22 cellular contexts compared by ENCODE assay signal in genomic region chr2:164569334-164569733, GRCh38. TPM values are rescaled to one million over a fixed set of nuclear protein-coding genes. Genes with fewer than 3 reads are reported as not detected.
A peak's percentile ranks its signal among the peaks of the same experiment; 100 is the strongest.
DNase-seq lines count a peak whose midpoint lies in the region; ATAC-seq and TF ChIP-seq lines count a peak whose summit lies in the region.
"Had no signal": no experiment of that assay in that cellular context is flagged by ENCODE, and none has a peak within 500 bp of the region (broad histone marks: within the 10 kb centered on the region; RNA-seq: fewer than 3 reads in every experiment).

No MANE protein-coding gene starts in this region.

- H3K9me3 ChIP-seq in Loucy (ENCODE audit: insufficient read depth, low read depth, low read length) (no peaks in the 10 kb centered on the region), sigmoid colon (no peaks in the 10 kb centered on the region)
- H3K9me3 ChIP-seq: BLaER1 treated with 17β-estradiol and CSF1 and Interleukin-3, amounts not matched to agents 10 nM and 100 nM; HAP-1; MG63 had no signal

- 66 to 83% methylated on average over 3 of the region's 3 CpGs for WGBS in sigmoid colon, 2 donors

- no peak for TF ChIP-seq POLR2A in sigmoid colon (IDR thresholded peaks at IDR 0.05)

- H2AFZ ChIP-seq in Loucy (ENCODE audit: low read length): 0 out of 2 replicates have a peak overlapping the region, but pooled peaks have one; percentile 33
- H2AFZ ChIP-seq: GM23248 had no signal

- DNase-seq in WTC11 (ENCODE audit: low spot score): no peak
- peak; percentile 39 for DNase-seq in kidney tubule cell (ENCODE audit: low spot score)
- no peak for DNase-seq in sigmoid colon
- DNase-seq in foreskin keratinocyte: no peak
- DNase-seq in GDM1 (lab: John Stamatoyannopoulos, UW): no peak
- DNase-seq: CD8-positive, alpha-beta memory T cell; DND-41; GM23248; IMR-90; MG63; NCI-H1048; NCI-H1436; NCI-H1930; NCI-H2171; NCI-H526 treated with DMSO at 0.1 percent for 48 hours; NK-92 treated with Interleukin-12 subunit alpha and Interleukin-12 subunit beta, amount 100 ng/mL, for 24 hours had no signal

- no peaks in the 10 kb centered on the region for H4K20me1 ChIP-seq in Loucy (ENCODE audit: insufficient read depth, low read length, poor library complexity, severe bottlenecking)
- H4K20me1 ChIP-seq: BLaER1 treated with 17β-estradiol and CSF1 and Interleukin-3, amounts not matched to agents 10 nM and 100 nM had no signal

- no peak overlapping the region for H3K4me3 Mint-ChIP-seq in WTC11
- H3K4me3 Mint-ChIP-seq: CD8-positive, alpha-beta memory T cell had no signal

- no peaks in the 10 kb centered on the region for H3F3A ChIP-seq in Loucy (ENCODE audit: low read depth)

- intact Hi-C loops in sigmoid colon (cut with DNase I): loop anchor here (10.0 kb wide), 1 partner anchor 275 kb away; the partner anchor contains the start of gene COBLL1

- no peaks in the 10 kb centered on the region for H3K36me3 Mint-ChIP-seq in WTC11
- H3K36me3 Mint-ChIP-seq: CD8-positive, alpha-beta memory T cell had no signal

- TF ChIP-seq EP300 in sigmoid colon (IDR thresholded peaks at IDR 0.05): no peak

- no peaks in the 10 kb centered on the region for H3K9me2 ChIP-seq in Loucy (replicated peaks; ENCODE audit: low read depth, low read length)

- H3K36me3 ChIP-seq in Loucy (ENCODE audit: insufficient read depth, low read length): no peaks in the 10 kb centered on the region
- H3K36me3 ChIP-seq in sigmoid colon: no peaks in the 10 kb centered on the region
- H3K36me3 ChIP-seq: BLaER1 treated with 17β-estradiol and CSF1 and Interleukin-3, amounts not matched to agents 10 nM and 100 nM; HAP-1; MG63 had no signal

- peak overlapping the region; percentile 41 for H3K27ac Mint-ChIP-seq in WTC11
- H3K27ac Mint-ChIP-seq: CD8-positive, alpha-beta memory T cell had no signal

- H3K27me3 ChIP-seq in Loucy (ENCODE audit: insufficient read depth, low read length, poor library complexity, severe bottlenecking) (no peaks in the 10 kb centered on the region), sigmoid colon (no peaks in the 10 kb centered on the region), foreskin keratinocyte (no peaks in the 10 kb centered on the region)
- H3K27me3 ChIP-seq: BLaER1 treated with 17β-estradiol and CSF1 and Interleukin-3, amounts not matched to agents 10 nM and 100 nM; MG63 had no signal

- no peak for TF ChIP-seq CTCF in Loucy (conservative IDR thresholded peaks at IDR 0.05; ENCODE audit: low read length)
- no peak for TF ChIP-seq CTCF in WTC11 (IDR thresholded peaks at IDR 0.05)
- no peak for TF ChIP-seq CTCF in sigmoid colon (IDR thresholded peaks at IDR 0.05)
- TF ChIP-seq CTCF in foreskin keratinocyte (conservative IDR thresholded peaks at IDR 0.05): no peak

- peak overlapping the region in 3 of 4 donors; percentile 23 to 70 (median 48) for H3K27ac ChIP-seq in sigmoid colon
- H3K27ac ChIP-seq in foreskin keratinocyte: no peak overlapping the region
- H3K27ac ChIP-seq: BLaER1 treated with 17β-estradiol and CSF1 and Interleukin-3, amounts not matched to agents 10 nM and 100 nM; GM23248; HL-60 had no signal

- CTCF ChIA-PET in WTC11 (lab: Charles Lee): interaction anchor here (0.5 to 1.3 kb wide), 3 partner anchors 9 to 272 kb away, joined by 3 to 7 read pairs (median 4); partner anchors contain the start of gene COBLL1

- ATAC-seq in WTC11 (no peak), GM18517 (IDR thresholded peaks at IDR 0.05; ENCODE audit: unreplicated experiment) (no peak), foreskin keratinocyte (no peak)
- ATAC-seq: Right ventricle myocardium inferior had no signal

- H3K9me3 Mint-ChIP-seq in WTC11: no peaks in the 10 kb centered on the region

- H3K4me2 ChIP-seq in Loucy (ENCODE audit: low read depth, low read length, poor library complexity, severe bottlenecking): no peak overlapping the region
- H3K4me2 ChIP-seq: BLaER1 treated with 17β-estradiol and CSF1 and Interleukin-3, amounts not matched to agents 10 nM and 100 nM had no signal

- H3K9ac ChIP-seq in Loucy (ENCODE audit: low read depth, low read length, poor library complexity, severe bottlenecking): no peak overlapping the region
- H3K9ac ChIP-seq: BLaER1 treated with 17β-estradiol and CSF1 and Interleukin-3, amounts not matched to agents 10 nM and 100 nM; GM23248 had no signal

- peaks cover 10% of the 10 kb centered on the region; the same call in 1 of the 2 replicates for H3K4me1 Mint-ChIP-seq in WTC11
- H3K4me1 Mint-ChIP-seq: CD8-positive, alpha-beta memory T cell had no signal

- no peaks in the 10 kb centered on the region for H3K79me2 ChIP-seq in Loucy (ENCODE audit: insufficient read depth, low read length)

- no peaks in the 10 kb centered on the region for H3K27me3 Mint-ChIP-seq in WTC11 (ENCODE audit: low read depth)
- H3K27me3 Mint-ChIP-seq: CD8-positive, alpha-beta memory T cell had no signal

- H3K4me3 ChIP-seq in Loucy (ENCODE audit: low read length, poor library complexity, severe bottlenecking): no peak overlapping the region
- H3K4me3 ChIP-seq in sigmoid colon: no peak overlapping the region
- H3K4me3 ChIP-seq: BLaER1 treated with 17β-estradiol and CSF1 and Interleukin-3, amounts not matched to agents 10 nM and 100 nM; GM23248; HAP-1; MG63 had no signal

- POLR2A ChIA-PET in WTC11 (lab: Charles Lee): no interaction called here

- H3K4me1 ChIP-seq in Loucy (ENCODE audit: insufficient read depth, low read length, poor library complexity, severe bottlenecking) (no peaks in the 10 kb centered on the region), sigmoid colon (no peaks in the 10 kb centered on the region), foreskin keratinocyte (no peaks in the 10 kb centered on the region)
- H3K4me1 ChIP-seq: BLaER1 treated with 17β-estradiol and CSF1 and Interleukin-3, amounts not matched to agents 10 nM and 100 nM; HAP-1 had no signal

TF ChIP-seq in WTC11, 78 proteins besides CTCF, POLR2A, EP300 and RAD21 (continues in another document):
- TF ChIP-seq USF1 (CRISPR knock-in tag; IDR thresholded peaks at IDR 0.05) (no peak), CBFB (CRISPR knock-in tag; IDR thresholded peaks at IDR 0.05; ENCODE audit: low read depth) (no peak), ETV6 (CRISPR knock-in tag; IDR thresholded peaks at IDR 0.05) (no peak), STAT6 (CRISPR knock-in tag; conservative IDR thresholded peaks at IDR 0.05; ENCODE audit: low read depth) (no peak), EMX1 (CRISPR knock-in tag; IDR thresholded peaks at IDR 0.05) (no peak), ATF6 (CRISPR knock-in tag; IDR thresholded peaks at IDR 0.05) (no peak), E2F1 (CRISPR knock-in tag; IDR thresholded peaks at IDR 0.05) (no peak)

RNA-seq across cellular contexts. Expression of gene GRB14, which starts 51.9 kb away (rescaled TPM):
- total RNA-seq in WTC11 (2021) (14.9 to 17.2 TPM (median 17.2 TPM) in 3 replicates), sigmoid colon (10 to 100 TPM; 12.5 to 19.8 (median 15.3) TPM), foreskin keratinocyte (2.4 and 2.6 TPM in 2 replicates)
- polyA plus RNA-seq in sigmoid colon (1 to 10 TPM in 1 of 3 donors, under 1 TPM in 2; 0.46 to 2.4 (median 0.79) TPM), foreskin keratinocyte (1.5 and 2.5 TPM in 2 replicates)
- total RNA-seq: CD8-positive, alpha-beta memory T cell; GM23248; IMR-90 had no signal
- polyA plus RNA-seq: CD8-positive, alpha-beta memory T cell; IMR-90 had no signal
